ENCODE assay signal across 22 cellular contexts in the genomic region with DNA sequence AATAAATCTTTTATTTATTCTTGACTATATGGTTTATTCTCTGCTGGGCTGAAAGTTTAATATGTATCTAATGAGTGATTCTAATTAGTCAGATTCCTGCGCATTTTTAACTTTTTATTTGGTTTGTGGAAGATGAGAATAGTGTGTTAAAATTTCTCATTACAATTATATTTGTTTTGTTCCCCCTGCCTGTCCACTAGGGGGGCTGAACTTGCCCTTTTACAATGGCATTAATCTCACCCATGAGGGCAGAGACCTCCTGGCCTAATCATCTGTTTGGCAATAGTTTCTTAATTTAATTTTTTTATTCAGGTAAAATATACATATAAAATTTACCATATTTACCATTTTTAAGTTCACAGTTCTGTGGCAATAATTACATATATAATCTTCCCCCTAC.
DNase-seq lines count a peak whose midpoint lies in the region; ATAC-seq and TF ChIP-seq lines count a peak whose summit lies in the region.
"Had no signal": no experiment of that assay in that cellular context is flagged by ENCODE, and none has a peak within 500 bp of the region (broad histone marks: within the 10 kb centered on the region; RNA-seq: fewer than 3 reads in every experiment).

No MANE protein-coding gene starts in this region.

- H3K4me3 Mint-ChIP-seq in GM23338 (no peak overlapping the region), neural progenitor cell (no peak overlapping the region)
- H3K4me3 Mint-ChIP-seq: CD4-positive, alpha-beta memory T cell had no signal

- H3K9me3 ChIP-seq in AG04450 (ENCODE audit: control insufficient read depth, insufficient read depth, low read length) (no peaks in the 10 kb centered on the region), OCI-LY7 (ENCODE audit: low read length) (no peaks in the 10 kb centered on the region), neural progenitor cell (ENCODE audit: low read depth) (peaks cover 3% of the 10 kb centered on the region), GM23248 (ENCODE audit: low read depth) (no peaks in the 10 kb centered on the region)
- H3K9me3 ChIP-seq: A549, Caco-2 had no signal

- CTCF ChIA-PET in AG04450 (lab: Charles Lee): no interaction called here
- CTCF ChIA-PET in OCI-LY7 (lab: Charles Lee; ENCODE audit: unreplicated experiment): no interaction called here
- CTCF ChIA-PET in HEK293T (lab: Yijun Ruan, JAX): no interaction called here

- no peak overlapping the region for H3K4me3 ChIP-seq in AG04450 (ENCODE audit: low read depth, low read length)
- no peak overlapping the region for H3K4me3 ChIP-seq in GM23338
- H3K4me3 ChIP-seq in OCI-LY7 (ENCODE audit: low read depth, low read length, poor library complexity, severe bottlenecking): no peak overlapping the region
- no peak overlapping the region for H3K4me3 ChIP-seq in neural progenitor cell
- no peak overlapping the region for H3K4me3 ChIP-seq in GM23248
- H3K4me3 ChIP-seq: A549; BLaER1 treated with 17β-estradiol and CSF1 and Interleukin-3, amounts not matched to agents 10 nM and 100 nM had no signal

- no TSS peak for BruUV-seq in OCI-LY7 (replicated peaks; lab: Mats Ljungman, UMichigan)

- H3K27me3 Mint-ChIP-seq in GM23338 (ENCODE audit: insufficient read depth, low read depth, poor library complexity) (no peaks in the 10 kb centered on the region), neural progenitor cell (ENCODE audit: insufficient read depth, low read depth) (peaks cover 2% of the 10 kb centered on the region)

- H3F3A ChIP-seq in GM23338 (replicated peaks; ENCODE audit: low read depth): no peaks in the 10 kb centered on the region
- no peaks in the 10 kb centered on the region for H3F3A ChIP-seq in neural progenitor cell (ENCODE audit: low read depth)
- no peaks in the 10 kb centered on the region for H3F3A ChIP-seq in GM23248 (ENCODE audit: insufficient read depth)

- no peaks in the 10 kb centered on the region; the same call in 2 of the 3 replicates for H3K9me3 Mint-ChIP-seq in GM23338
- H3K9me3 Mint-ChIP-seq in neural progenitor cell: peaks cover 13% of the 10 kb centered on the region

- intact Hi-C loops in OCI-LY7 (cut with micrococcal nuclease; ENCODE audit: unreplicated experiment): no loop called here

- H3K27ac ChIP-seq in AG04450 (ENCODE audit: low read depth, low read length) (no peak overlapping the region), GM23338 (ENCODE audit: low read depth) (no peak overlapping the region), OCI-LY7 (ENCODE audit: low read depth, low read length, poor library complexity, severe bottlenecking) (no peak overlapping the region), neural progenitor cell (no peak overlapping the region), GM23248 (no peak overlapping the region)
- H3K27ac ChIP-seq: A549; BLaER1 treated with 17β-estradiol and CSF1 and Interleukin-3, amounts not matched to agents 10 nM and 100 nM; RWPE1 had no signal

- POLR2A ChIA-PET in AG04450 (lab: Yijun Ruan, JAX): no interaction called here
- POLR2A ChIA-PET in OCI-LY7 (lab: Charles Lee): no interaction called here
- POLR2A ChIA-PET in HEK293T (lab: Yijun Ruan, JAX): no interaction called here

- H3K79me2 ChIP-seq in GM23338 (replicated peaks; ENCODE audit: insufficient read depth) (no peaks in the 10 kb centered on the region), OCI-LY7 (ENCODE audit: insufficient read depth, low read depth, low read length) (no peaks in the 10 kb centered on the region), neural progenitor cell (ENCODE audit: low read depth) (no peaks in the 10 kb centered on the region), GM23248 (ENCODE audit: insufficient read depth) (no peaks in the 10 kb centered on the region)

- no peaks in the 10 kb centered on the region for H3K4me1 ChIP-seq in GM23338 (ENCODE audit: insufficient read depth)
- H3K4me1 ChIP-seq in OCI-LY7 (ENCODE audit: insufficient read depth, low read length, poor library complexity, severe bottlenecking): no peaks in the 10 kb centered on the region
- peaks cover 5% of the 10 kb centered on the region for H3K4me1 ChIP-seq in neural progenitor cell
- H3K4me1 ChIP-seq in GM23248 (ENCODE audit: insufficient read depth): no peaks in the 10 kb centered on the region
- H3K4me1 ChIP-seq: A549; BLaER1 treated with 17β-estradiol and CSF1 and Interleukin-3, amounts not matched to agents 10 nM and 100 nM; Caco-2 had no signal

- no peak for ATAC-seq in GM23338
- no peak for ATAC-seq in HG03432 (IDR thresholded peaks at IDR 0.05; ENCODE audit: unreplicated experiment)
- ATAC-seq: A549, PC-3 had no signal

- H3K9me2 ChIP-seq in GM23338 (ENCODE audit: insufficient read depth) (no peaks in the 10 kb centered on the region), OCI-LY7 (ENCODE audit: insufficient read depth, low read length) (no peaks in the 10 kb centered on the region), GM23248 (ENCODE audit: insufficient read depth) (no peaks in the 10 kb centered on the region)

- H4K20me1 ChIP-seq in GM23338 (replicated peaks; ENCODE audit: insufficient read depth) (no peaks in the 10 kb centered on the region), OCI-LY7 (ENCODE audit: insufficient read depth, low read length) (no peaks in the 10 kb centered on the region), neural progenitor cell (ENCODE audit: low read depth) (no peaks in the 10 kb centered on the region), GM23248 (ENCODE audit: insufficient read depth) (no peaks in the 10 kb centered on the region)
- H4K20me1 ChIP-seq: BLaER1 treated with 17β-estradiol and CSF1 and Interleukin-3, amounts not matched to agents 10 nM and 100 nM had no signal

- H3K4me2 ChIP-seq in GM23338 (no peak overlapping the region), OCI-LY7 (ENCODE audit: low read length) (no peak overlapping the region), neural progenitor cell (no peak overlapping the region), GM23248 (ENCODE audit: unreplicated experiment) (no peak overlapping the region)
- H3K4me2 ChIP-seq: A549; BLaER1 treated with 17β-estradiol and CSF1 and Interleukin-3, amounts not matched to agents 10 nM and 100 nM had no signal

- H2AFZ ChIP-seq in GM23338 (no peak overlapping the region), OCI-LY7 (ENCODE audit: low read length) (no peak overlapping the region), neural progenitor cell (replicated peaks) (no peak overlapping the region), GM23248 (no peak overlapping the region)

- H3K27ac Mint-ChIP-seq in GM23338 (no peak overlapping the region), neural progenitor cell (no peak overlapping the region)
- H3K27ac Mint-ChIP-seq: CD4-positive, alpha-beta memory T cell had no signal

- H3K36me3 Mint-ChIP-seq in GM23338 (ENCODE audit: low read depth) (no peaks in the 10 kb centered on the region), neural progenitor cell (no peaks in the 10 kb centered on the region)
- H3K36me3 Mint-ChIP-seq: CD4-positive, alpha-beta memory T cell had no signal

- TF ChIP-seq CTCF in AG04450 (IDR thresholded peaks at IDR 0.05; ENCODE audit: low read depth, low read length): 0 out of 2 replicates have a peak, but pooled peaks have one; percentile 14
- TF ChIP-seq CTCF in GM23338 (conservative IDR thresholded peaks at IDR 0.05; ENCODE audit: low read depth in 2 of 2): peak; percentile 34 to 45
- peak; percentile 54 for TF ChIP-seq CTCF in OCI-LY7 (conservative IDR thresholded peaks at IDR 0.05; ENCODE audit: low read length)
- TF ChIP-seq CTCF in neural progenitor cell (IDR thresholded peaks at IDR 0.05): peak; percentile 18

- H3K36me3 ChIP-seq in GM23338 (ENCODE audit: insufficient read depth) (no peaks in the 10 kb centered on the region), OCI-LY7 (ENCODE audit: insufficient read depth, low read length) (no peaks in the 10 kb centered on the region), neural progenitor cell (no peaks in the 10 kb centered on the region), GM23248 (ENCODE audit: low read depth) (no peaks in the 10 kb centered on the region)
- H3K36me3 ChIP-seq: BLaER1 treated with 17β-estradiol and CSF1 and Interleukin-3, amounts not matched to agents 10 nM and 100 nM had no signal

- WGBS in GM23248 (ENCODE audit: low coverage in 1 of 2, low lambda C conversion rate in 2 of 2, missing lambda C conversion rate in 2 of 2), 2 experiments: 15 to 28% methylated on average over 1 of the region's 1 CpG

- in situ Hi-C loops in GM23248 (cut with MboI): no loop called here

- no peak overlapping the region for H3K9ac ChIP-seq in neural progenitor cell
- no peak overlapping the region for H3K9ac ChIP-seq in GM23248
- H3K9ac ChIP-seq: BLaER1 treated with 17β-estradiol and CSF1 and Interleukin-3, amounts not matched to agents 10 nM and 100 nM had no signal

- DNase-seq in AG04450 (ENCODE audit: low read depth, low spot score) (no peak), GM23338 (ENCODE audit: low spot score) (peak; percentile 5), OCI-LY7 (ENCODE audit: low spot score) (no peak), neural progenitor cell (ENCODE audit: low spot score) (no peak), HEK293T (ENCODE audit: extremely low spot score) (no peak), GM23248 (no peak)
- DNase-seq: Caco-2; CD4-positive, alpha-beta memory T cell; DMS 273 treated with DMSO at 0.1 percent for 48 hours; DND-41; KBM-7; NCI-H1105 treated with DMSO at 0.1 percent for 48 hours; NCI-H2029 treated with DMSO at 0.1 percent for 48 hours; NCI-H226; NCI-H524; PC-3; SIG-M5; T-helper 1 cell had no signal

- H3K27me3 ChIP-seq in AG04450 (ENCODE audit: control insufficient read depth, insufficient read depth, low read length): peaks cover 2% of the 10 kb centered on the region
- no peaks in the 10 kb centered on the region for H3K27me3 ChIP-seq in GM23338 (ENCODE audit: insufficient read depth)
- H3K27me3 ChIP-seq in neural progenitor cell: no peaks in the 10 kb centered on the region
- no peaks in the 10 kb centered on the region for H3K27me3 ChIP-seq in GM23248 (replicated peaks; ENCODE audit: insufficient read depth)
- H3K27me3 ChIP-seq: BLaER1 treated with 17β-estradiol and CSF1 and Interleukin-3, amounts not matched to agents 10 nM and 100 nM had no signal

- no peaks in the 10 kb centered on the region for H3K4me1 Mint-ChIP-seq in GM23338
- no peaks in the 10 kb centered on the region for H3K4me1 Mint-ChIP-seq in neural progenitor cell
- H3K4me1 Mint-ChIP-seq: CD4-positive, alpha-beta memory T cell had no signal

TF ChIP-seq in GM23338, 12 proteins besides CTCF, POLR2A, EP300 and RAD21 (continues in another document):
- TF ChIP-seq EZH2 (IDR thresholded peaks at IDR 0.05; ENCODE audit: low read depth, unreplicated experiment) (no peak), CREB1 (CRISPR knock-in tag; IDR thresholded peaks at IDR 0.05; ENCODE audit: low read depth) (no peak)

TF ChIP-seq in HEK293T, 16 proteins besides CTCF, POLR2A, EP300 and RAD21 (continues in another document):
- no peak for TF ChIP-seq L3MBTL2 (conservative IDR thresholded peaks at IDR 0.05)
- no peak for TF ChIP-seq LEF1 (IDR thresholded peaks at IDR 0.05; ENCODE audit: borderline replicate concordance)
- TF ChIP-seq FOXA1 (IDR thresholded peaks at IDR 0.05): no peak
- TF ChIP-seq TARDBP (IDR thresholded peaks at IDR 0.05): no peak
- TF ChIP-seq FOXK2 (IDR thresholded peaks at IDR 0.05): no peak
- TF ChIP-seq ZNF384 (IDR thresholded peaks at IDR 0.05): no peak
- TF ChIP-seq NFRKB (IDR thresholded peaks at IDR 0.05): no peak
- TF ChIP-seq BHLHE40 (IDR thresholded peaks at IDR 0.05; ENCODE audit: borderline replicate concordance): no peak
- no peak for TF ChIP-seq ELF4 (IDR thresholded peaks at IDR 0.05)
- TF ChIP-seq SP1 (IDR thresholded peaks at IDR 0.05): no peak
